In genomic region chr1:150322310-150322709, GRCh38 we compare ENCODE assay signal across 8 cellular contexts. TPM values are rescaled to one million over a fixed set of nuclear protein-coding genes. Genes with fewer than 3 reads are reported as not detected.
DNase-seq lines count a peak whose midpoint lies in the region; ATAC-seq and TF ChIP-seq lines count a peak whose summit lies in the region.

No MANE protein-coding gene starts in this region.

- H3K4me3 ChIP-seq in GM23248 (peak overlapping the region; percentile 86), epithelial cell of proximal tubule (ENCODE audit: low read depth, low read length) (peak overlapping the region; percentile 84), skeletal muscle cell (ENCODE audit: low read depth, low read length) (peak overlapping the region; percentile 95)

- H4K20me1 ChIP-seq in GM23248 (ENCODE audit: insufficient read depth): no peaks in the 10 kb centered on the region

- no peaks in the 10 kb centered on the region for H3K27me3 ChIP-seq in GM23248 (replicated peaks; ENCODE audit: insufficient read depth)

- no peak for TF ChIP-seq CTCF in epithelial cell of proximal tubule (conservative IDR thresholded peaks at IDR 0.05; ENCODE audit: low read depth, low read length)

- H3K9ac ChIP-seq in GM23248: peak overlapping the region; percentile 90

- no peaks in the 10 kb centered on the region for H3K9me2 ChIP-seq in GM23248 (ENCODE audit: insufficient read depth)

- H2AFZ ChIP-seq in GM23248: peak overlapping the region; percentile 87

- H3K36me3 ChIP-seq in GM23248 (ENCODE audit: low read depth): peaks cover 19% of the 10 kb centered on the region

- no peaks in the 10 kb centered on the region for H3K9me3 ChIP-seq in GM23248 (ENCODE audit: low read depth)

- no peaks in the 10 kb centered on the region for H3F3A ChIP-seq in GM23248 (ENCODE audit: insufficient read depth)

- no peak for ATAC-seq in GM21367 (IDR thresholded peaks at IDR 0.05; ENCODE audit: unreplicated experiment)

- DNase-seq in GM23248 (peak; percentile 83), SIG-M5 treated with dmso at 0.1 percent for 504 hours (lab: John Stamatoyannopoulos, UW; ENCODE audit: unreplicated experiment) (peak; percentile 98), epithelial cell of proximal tubule (ENCODE audit: low read depth) (no peak), skeletal muscle cell (ENCODE audit: low read depth) (no peak), SK-N-DZ (ENCODE audit: low spot score) (no peak), NCI-H1436 treated with DMSO at 0.1 percent for 48 hours (lab: John Stamatoyannopoulos, UW) (no peak), NCI-H1105 treated with DMSO at 0.1 percent for 48 hours (lab: John Stamatoyannopoulos, UW) (no peak)

- peaks cover 57% of the 10 kb centered on the region for H3K79me2 ChIP-seq in GM23248 (ENCODE audit: insufficient read depth)

- 46 to 54% methylated on average over 3 of the region's 3 CpGs for WGBS in GM23248 (ENCODE audit: low coverage in 1 of 2, low lambda C conversion rate in 2 of 2, missing lambda C conversion rate in 2 of 2), 2 experiments

- H3K4me1 ChIP-seq in GM23248 (ENCODE audit: insufficient read depth): no peaks in the 10 kb centered on the region; the same call in 1 of the 2 replicates

- in situ Hi-C loops in GM23248 (cut with MboI): no loop called here

- H3K4me2 ChIP-seq in GM23248 (ENCODE audit: unreplicated experiment): peak overlapping the region; percentile 93

- peak overlapping the region; percentile 86 for H3K27ac ChIP-seq in GM23248

RNA-seq across cellular contexts. Expression of gene PRPF3, which starts 1.0 kb away (rescaled TPM):
- 27.6 and 46.2 TPM in 2 replicates for total RNA-seq in GM23248 (2014; rRNA removed; shearing (Covaris generic))
- 25.6 and 28.1 TPM in 2 replicates for polyA plus RNA-seq in GM23248 (2016; fragmentation: Nextera tagmentation; extraction: Ambion mirVana)
- 24.2 and 35.6 TPM in 2 replicates for total RNA-seq in epithelial cell of proximal tubule
- 102 and 106 TPM in 2 replicates for polyA plus RNA-seq in SK-N-DZ (2014; cell fraction: cytosol; rRNA removed)
- 226 and 262 TPM in 2 replicates for polyA plus RNA-seq in SK-N-DZ (2014; cell fraction: nucleus; rRNA removed)

RNA-seq across cellular contexts. Expression of gene MRPS21, which starts 28.6 kb away (rescaled TPM):
- total RNA-seq in GM23248 (2014; rRNA removed; shearing (Covaris generic)): 36.5 and 37.9 TPM in 2 replicates
- 108 and 116 TPM in 2 replicates for polyA plus RNA-seq in GM23248 (2016; fragmentation: Nextera tagmentation; extraction: Ambion mirVana)
- total RNA-seq in epithelial cell of proximal tubule: 55.5 and 76.9 TPM in 2 replicates
- polyA plus RNA-seq in SK-N-DZ (2014; cell fraction: cytosol; rRNA removed): 200 and 203 TPM in 2 replicates
- polyA plus RNA-seq in SK-N-DZ (2014; cell fraction: nucleus; rRNA removed): 214 and 248 TPM in 2 replicates

RNA-seq across cellular contexts. Expression of gene CIART, which starts 40.0 kb away (rescaled TPM):
- total RNA-seq in GM23248 (2014; rRNA removed; shearing (Covaris generic)): 1.8 and 3.4 TPM in 2 replicates
- polyA plus RNA-seq in GM23248 (2016; fragmentation: Nextera tagmentation; extraction: Ambion mirVana): 6.7 and 7.0 TPM in 2 replicates
- total RNA-seq in epithelial cell of proximal tubule: 0.51 and 3.6 TPM in 2 replicates
- polyA plus RNA-seq in SK-N-DZ (2014; cell fraction: cytosol; rRNA removed): 13.1 and 13.9 TPM in 2 replicates
- 10.6 and 16.1 TPM in 2 replicates for polyA plus RNA-seq in SK-N-DZ (2014; cell fraction: nucleus; rRNA removed)

RNA-seq across cellular contexts. Expression of gene RPRD2, which starts 41.6 kb away (rescaled TPM):
- total RNA-seq in GM23248 (2014; rRNA removed; shearing (Covaris generic)): 7.6 and 7.8 TPM in 2 replicates
- 16.5 and 17.0 TPM in 2 replicates for polyA plus RNA-seq in GM23248 (2016; fragmentation: Nextera tagmentation; extraction: Ambion mirVana)
- 8.1 and 8.6 TPM in 2 replicates for total RNA-seq in epithelial cell of proximal tubule
- 10.5 and 10.8 TPM in 2 replicates for polyA plus RNA-seq in SK-N-DZ (2014; cell fraction: cytosol; rRNA removed)
- polyA plus RNA-seq in SK-N-DZ (2014; cell fraction: nucleus; rRNA removed): 3.5 and 7.6 TPM in 2 replicates

RNA-seq across cellular contexts. Expression of gene C1orf54, which starts 49.7 kb away (rescaled TPM):
- total RNA-seq in GM23248 (2014; rRNA removed; shearing (Covaris generic)): 1.7 and 1.9 TPM in 2 replicates
- polyA plus RNA-seq in GM23248 (2016; fragmentation: Nextera tagmentation; extraction: Ambion mirVana): 1.7 and 1.9 TPM in 2 replicates
- 0.29 and 20.8 TPM in 2 replicates for total RNA-seq in epithelial cell of proximal tubule
- polyA plus RNA-seq in SK-N-DZ (2014; cell fraction: cytosol; rRNA removed): 3.7 and 11.2 TPM in 2 replicates
- 1.7 and 5.0 TPM in 2 replicates for polyA plus RNA-seq in SK-N-DZ (2014; cell fraction: nucleus; rRNA removed)

Comparison
In these comparisons a context has a peak if more than half of its experiments do, and no peak if none do; other contexts are left out.
1. DNase-seq: peak in GM23248 (single experiment) and SIG-M5 treated with dmso at 0.1 percent for 504 hours (single experiment); none in epithelial cell of proximal tubule (single experiment), skeletal muscle cell (single experiment), SK-N-DZ (single experiment), NCI-H1436 treated with DMSO at 0.1 percent for 48 hours (single experiment) and NCI-H1105 treated with DMSO at 0.1 percent for 48 hours (single experiment).
2. Peak in every context shown above with its lines, with median percentiles within 50 percentile points of each other: H3K4me3 ChIP-seq.